ENCODE assay signal across 11 cellular contexts in the genomic region with DNA sequence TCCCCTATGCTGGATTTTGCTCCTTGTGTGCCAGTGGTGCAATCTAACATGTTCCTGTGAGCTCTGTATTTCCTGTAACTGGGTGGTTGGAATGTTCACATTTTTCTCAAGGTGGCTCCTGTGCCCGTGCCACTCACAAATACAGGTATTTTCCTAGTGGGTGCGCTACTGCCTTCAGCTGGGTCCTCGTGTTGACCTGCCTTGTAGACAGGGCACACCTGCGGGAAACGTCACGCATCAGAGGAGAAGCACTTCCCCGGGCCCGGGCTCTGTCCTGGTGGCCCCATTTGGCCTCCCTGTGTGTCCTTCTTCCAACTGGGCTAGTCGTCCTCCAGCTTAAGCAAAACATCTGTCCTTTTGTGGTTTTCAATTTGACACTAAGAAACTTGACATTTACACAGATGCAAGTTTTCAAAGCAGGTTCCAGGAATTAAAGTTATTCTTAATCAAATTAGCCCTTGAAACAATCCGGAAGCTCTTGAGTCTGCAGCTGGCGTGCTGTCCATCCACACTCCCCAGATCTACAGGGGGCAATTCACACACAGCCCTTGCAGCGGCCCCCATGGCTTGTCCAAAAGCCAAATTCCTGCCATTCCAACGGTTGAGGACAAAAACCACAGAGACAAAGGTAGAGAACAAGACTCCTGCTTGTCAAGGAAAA.
DNase-seq lines count a peak whose midpoint lies in the region; ATAC-seq and TF ChIP-seq lines count a peak whose summit lies in the region.
"Had no signal": no experiment of that assay in that cellular context is flagged by ENCODE, and none has a peak within 500 bp of the region (broad histone marks: within the 10 kb centered on the region; RNA-seq: fewer than 3 reads in every experiment).

No MANE protein-coding gene starts in this region.

- H3K9me3 Mint-ChIP-seq in activated CD4-positive, alpha-beta T cell treated with anti-CD3 and anti-CD28 coated beads, Interleukin-2, amount 10 ng/mL, durations not matched to agents 24 days and 14 days = peaks cover 3% of the 10 kb centered on the region
- peaks cover 0 to 5% of the 10 kb centered on the region in 2 donors for H3K9me3 Mint-ChIP-seq in activated naive CD4-positive, alpha-beta T cell treated with anti-CD3 and anti-CD28 coated beads, Interleukin-2, amount 50 U/mL, for 72 hours
- H3K9me3 Mint-ChIP-seq: activated CD4-positive, alpha-beta memory T cell treated with anti-CD3 and anti-CD28 coated beads for 36 hours had no signal

- no peak for TF ChIP-seq POLR2A in upper lobe of left lung (IDR thresholded peaks at IDR 0.05)

- H3K27me3 Mint-ChIP-seq in activated CD4-positive, alpha-beta T cell treated with anti-CD3 and anti-CD28 coated beads, Interleukin-2, amount 10 ng/mL, durations not matched to agents 24 days and 14 days = peaks cover 3% of the 10 kb centered on the region
- H3K27me3 Mint-ChIP-seq: activated CD4-positive, alpha-beta memory T cell treated with anti-CD3 and anti-CD28 coated beads for 36 hours had no signal

- intact Hi-C loops in activated CD4-positive, alpha-beta T cell treated with anti-CD3 and anti-CD28 coated beads, Interleukin-2, amount 10 ng/mL, durations not matched to agents 24 days and 14 days (cut with micrococcal nuclease) = no loop called here

- no peak for TF ChIP-seq EP300 in upper lobe of left lung (IDR thresholded peaks at IDR 0.05)

- peaks cover 4% of the 10 kb centered on the region for H3K4me1 Mint-ChIP-seq in activated CD4-positive, alpha-beta T cell treated with anti-CD3 and anti-CD28 coated beads, Interleukin-2, amount 10 ng/mL, durations not matched to agents 24 days and 14 days

- H3K4me1 ChIP-seq in upper lobe of left lung = peaks cover 0 to 16% (median 7%) of the 10 kb centered on the region in 4 donors

- no peaks in the 10 kb centered on the region for H3K36me3 Mint-ChIP-seq in activated CD4-positive, alpha-beta T cell treated with anti-CD3 and anti-CD28 coated beads, Interleukin-2, amount 10 ng/mL, durations not matched to agents 24 days and 14 days (ENCODE audit: low read depth)
- H3K36me3 Mint-ChIP-seq in activated naive CD4-positive, alpha-beta T cell treated with anti-CD3 and anti-CD28 coated beads, Interleukin-2, amount 50 U/mL, for 72 hours = no peaks in the 10 kb centered on the region
- H3K36me3 Mint-ChIP-seq: activated CD4-positive, alpha-beta memory T cell treated with anti-CD3 and anti-CD28 coated beads for 36 hours had no signal

- H3K27ac ChIP-seq in upper lobe of left lung = no peak overlapping the region

- H3K27me3 ChIP-seq in upper lobe of left lung = no peaks in the 10 kb centered on the region

- no peaks in the 10 kb centered on the region for H3K36me3 ChIP-seq in upper lobe of left lung

- H3K4me3 Mint-ChIP-seq in activated CD4-positive, alpha-beta T cell treated with anti-CD3 and anti-CD28 coated beads, Interleukin-2, amount 10 ng/mL, durations not matched to agents 24 days and 14 days = no peak overlapping the region
- H3K4me3 Mint-ChIP-seq: activated CD4-positive, alpha-beta memory T cell treated with anti-CD3 and anti-CD28 coated beads for 36 hours had no signal

- ATAC-seq in upper lobe of left lung (ENCODE audit: low FRiP score in 2 of 2) (peak in 1 of 2 donors; percentile 54), GM19324 (IDR thresholded peaks at IDR 0.05; ENCODE audit: low FRiP score, unreplicated experiment) (no peak)
- no peak for ATAC-seq in activated naive CD4-positive, alpha-beta T cell treated with anti-CD3 and anti-CD28 coated beads, Interleukin-2, amount 50 U/mL, for 72 hours
- ATAC-seq: HCT116 had no signal

- TF ChIP-seq CTCF in upper lobe of left lung (IDR thresholded peaks at IDR 0.05) = no peak

- H3K9me3 ChIP-seq in upper lobe of left lung = no peaks in the 10 kb centered on the region

- no peak overlapping the region for H3K4me3 ChIP-seq in upper lobe of left lung

- 44 to 48% methylated on average over 13 of the region's 13 CpGs for WGBS in upper lobe of left lung, 2 donors

- DNase-seq in activated CD4-positive, alpha-beta T cell treated with anti-CD3 and anti-CD28 coated beads, Interleukin-2, amount 10 ng/mL, durations not matched to agents 24 days and 14 days = no peak
- no peak for DNase-seq in activated CD4-positive, alpha-beta T cell treated with anti-CD3 and anti-CD28 coated beads, Interleukin-2, amount 50 U/mL, for 4 hours
- peak; percentile 38 for DNase-seq in T1000 (lab: John Stamatoyannopoulos, UW)
- DNase-seq in islet precursor cell = peak; percentile 95
- DNase-seq in upper lobe of left lung = peak; percentile 33 to 36
- no peak for DNase-seq in SKM-1 (lab: John Stamatoyannopoulos, UW; ENCODE audit: unreplicated experiment)
- no peak for DNase-seq in activated naive CD4-positive, alpha-beta T cell treated with anti-CD3 and anti-CD28 coated beads, Interleukin-2, amount 50 U/mL, for 72 hours (ENCODE audit: low spot score in 2 of 2)
- DNase-seq: ACHN; activated CD4-positive, alpha-beta memory T cell treated with anti-CD3 and anti-CD28 coated beads for 36 hours had no signal

- peak overlapping the region; percentile 26 for H3K27ac Mint-ChIP-seq in activated CD4-positive, alpha-beta T cell treated with anti-CD3 and anti-CD28 coated beads, Interleukin-2, amount 10 ng/mL, durations not matched to agents 24 days and 14 days
- H3K27ac Mint-ChIP-seq in activated naive CD4-positive, alpha-beta T cell treated with anti-CD3 and anti-CD28 coated beads, Interleukin-2, amount 50 U/mL, for 72 hours = no peak overlapping the region
- H3K27ac Mint-ChIP-seq: activated CD4-positive, alpha-beta memory T cell treated with anti-CD3 and anti-CD28 coated beads for 36 hours had no signal

Comparison
In these comparisons a context has a peak if more than half of its experiments do, and no peak if none do; other contexts are left out.
1. DNase-seq: peak in T1000 (single experiment), islet precursor cell (single experiment) and upper lobe of left lung (2 of 2); none in activated CD4-positive, alpha-beta T cell treated with anti-CD3 and anti-CD28 coated beads, Interleukin-2, amount 10 ng/mL, durations not matched to agents 24 days and 14 days (single experiment), activated CD4-positive, alpha-beta T cell treated with anti-CD3 and anti-CD28 coated beads, Interleukin-2, amount 50 U/mL, for 4 hours (0 of 2), SKM-1 (single experiment) and activated naive CD4-positive, alpha-beta T cell treated with anti-CD3 and anti-CD28 coated beads, Interleukin-2, amount 50 U/mL, for 72 hours (0 of 2).